13 cellular contexts compared by ENCODE assay signal in genomic region chr9:95266649-95267048, GRCh38. TPM values are rescaled to one million over a fixed set of nuclear protein-coding genes. Genes with fewer than 3 reads are reported as not detected.
A peak's percentile ranks its signal among the peaks of the same experiment; 100 is the strongest.
DNase-seq lines count a peak whose midpoint lies in the region; ATAC-seq and TF ChIP-seq lines count a peak whose summit lies in the region.
"Had no signal": no experiment of that assay in that cellular context is flagged by ENCODE, and none has a peak within 500 bp of the region (broad histone marks: within the 10 kb centered on the region; RNA-seq: fewer than 3 reads in every experiment).

No MANE protein-coding gene starts in this region.

- H3K27ac ChIP-seq in ascending aorta (no peak overlapping the region), GM23338 (ENCODE audit: low read depth) (no peak overlapping the region)
- H3K27ac ChIP-seq: parathyroid adenoma had no signal

- H3K9me3 ChIP-seq in ascending aorta: no peaks in the 10 kb centered on the region

- H3K36me3 ChIP-seq in ascending aorta (no peaks in the 10 kb centered on the region), GM23338 (ENCODE audit: insufficient read depth) (no peaks in the 10 kb centered on the region)

- TF ChIP-seq CTCF in GM12864 (IDR thresholded peaks at IDR 0.05; ENCODE audit: low read depth, low read length, missing control alignments): no peak
- TF ChIP-seq CTCF in ascending aorta (IDR thresholded peaks at IDR 0.05): no peak
- TF ChIP-seq CTCF in GM23338 (conservative IDR thresholded peaks at IDR 0.05; ENCODE audit: low read depth in 2 of 2): no peak

- no peak overlapping the region; the same call in 1 of the 2 replicates for H3K4me3 ChIP-seq in GM12864 (ENCODE audit: low read depth, low read length)
- no peak overlapping the region for H3K4me3 ChIP-seq in ascending aorta
- H3K4me3 ChIP-seq in GM23338: no peak overlapping the region

- peak overlapping the region; percentile 74 for H3K4me3 Mint-ChIP-seq in T-helper 2 cell treated with Interferon-gamma antibody and Interleukin-4, amounts not matched to agents 5 μg/mL and 100 μg/mL, for 36 hours
- no peak overlapping the region for H3K4me3 Mint-ChIP-seq in GM23338

- peak overlapping the region; percentile 67 for H3K27ac Mint-ChIP-seq in T-helper 2 cell treated with Interferon-gamma antibody and Interleukin-4, amounts not matched to agents 5 μg/mL and 100 μg/mL, for 36 hours
- no peak overlapping the region for H3K27ac Mint-ChIP-seq in GM23338

- H2AFZ ChIP-seq in GM23338: no peak overlapping the region
- H2AFZ ChIP-seq: parathyroid adenoma had no signal

- intact Hi-C loops in ascending aorta (cut with DNase I): loop anchor here (10.0 kb wide), 2 partner anchors 58 to 602 kb away; no protein-coding TSS in a partner anchor

- peaks cover 1% of the 10 kb centered on the region for H3K36me3 Mint-ChIP-seq in T-helper 2 cell treated with Interferon-gamma antibody and Interleukin-4, amounts not matched to agents 5 μg/mL and 100 μg/mL, for 36 hours (ENCODE audit: low read depth)
- H3K36me3 Mint-ChIP-seq in GM23338 (ENCODE audit: low read depth): peaks cover 3% of the 10 kb centered on the region; the same call in 2 of the 3 replicates

- no peaks in the 10 kb centered on the region for H3K9me3 Mint-ChIP-seq in T-helper 2 cell treated with Interferon-gamma antibody and Interleukin-4, amounts not matched to agents 5 μg/mL and 100 μg/mL, for 36 hours
- H3K9me3 Mint-ChIP-seq in GM23338: peaks cover 4% of the 10 kb centered on the region; the same call in 1 of the 3 replicates

- H3K27me3 Mint-ChIP-seq in T-helper 2 cell treated with Interferon-gamma antibody and Interleukin-4, amounts not matched to agents 5 μg/mL and 100 μg/mL, for 36 hours (ENCODE audit: low read depth): no peaks in the 10 kb centered on the region
- H3K27me3 Mint-ChIP-seq in GM23338 (ENCODE audit: insufficient read depth, low read depth, poor library complexity): no peaks in the 10 kb centered on the region

- ATAC-seq in GM19351 (IDR thresholded peaks at IDR 0.05; ENCODE audit: unreplicated experiment) (peak; percentile 77), HG02885 (IDR thresholded peaks at IDR 0.05; ENCODE audit: poor library complexity, unreplicated experiment) (peak; percentile 82), GM18519 (IDR thresholded peaks at IDR 0.05; ENCODE audit: low FRiP score, unreplicated experiment) (no peak), HG03520 (IDR thresholded peaks at IDR 0.05; ENCODE audit: unreplicated experiment) (no peak), GM23338 (no peak)

- no peaks in the 10 kb centered on the region for H3K79me2 ChIP-seq in GM23338 (replicated peaks; ENCODE audit: insufficient read depth)
- H3K79me2 ChIP-seq: parathyroid adenoma had no signal

- H3K9me2 ChIP-seq in GM23338 (ENCODE audit: insufficient read depth): no peaks in the 10 kb centered on the region

- H3K27me3 ChIP-seq in ascending aorta (no peaks in the 10 kb centered on the region), GM23338 (ENCODE audit: insufficient read depth) (no peaks in the 10 kb centered on the region)

- peak; percentile 10 for DNase-seq in GM12864 (ENCODE audit: low read depth)
- no peak for DNase-seq in T-helper 2 cell treated with Interferon-gamma antibody and Interleukin-4, amounts not matched to agents 5 μg/mL and 100 μg/mL, for 36 hours (ENCODE audit: low spot score)
- DNase-seq in ascending aorta (ENCODE audit: low spot score in 2 of 2): no peak
- DNase-seq in GM23338 (ENCODE audit: low spot score): no peak
- DNase-seq: activated CD4-positive, alpha-beta T cell treated with anti-CD3 and anti-CD28 coated beads, Interleukin-2, amount 50 U/mL, for 1 hour; COR-L47; Right ventricle myocardium superior; trophoblast cell had no signal

- no peaks in the 10 kb centered on the region for H3K4me1 ChIP-seq in ascending aorta
- H3K4me1 ChIP-seq in GM23338 (ENCODE audit: insufficient read depth): peaks cover 25% of the 10 kb centered on the region
- H3K4me1 ChIP-seq: parathyroid adenoma had no signal

- no peaks in the 10 kb centered on the region for H3F3A ChIP-seq in GM23338 (replicated peaks; ENCODE audit: low read depth)

- H4K20me1 ChIP-seq in GM23338 (replicated peaks; ENCODE audit: insufficient read depth): 0 out of 2 replicates have a peak, but pooled peaks cover 3% of the 10 kb centered on the region

- no peak overlapping the region for H3K4me2 ChIP-seq in GM23338

- peaks cover 37% of the 10 kb centered on the region for H3K4me1 Mint-ChIP-seq in T-helper 2 cell treated with Interferon-gamma antibody and Interleukin-4, amounts not matched to agents 5 μg/mL and 100 μg/mL, for 36 hours (ENCODE audit: low read depth)
- peaks cover 31% of the 10 kb centered on the region for H3K4me1 Mint-ChIP-seq in GM23338

TF ChIP-seq in GM23338, 12 proteins besides CTCF, POLR2A, EP300 and RAD21 (continues in another document):
- TF ChIP-seq EZH2phosphoT487 (IDR thresholded peaks at IDR 0.05; ENCODE audit: unreplicated experiment) (no peak), STAT1 (IDR thresholded peaks at IDR 0.05; ENCODE audit: unreplicated experiment) (no peak), JUNB (IDR thresholded peaks at IDR 0.05; ENCODE audit: unreplicated experiment) (no peak), POLR2AphosphoS5 (IDR thresholded peaks at IDR 0.05; ENCODE audit: low read depth) (no peak)
- TF ChIP-seq, protein P1, sequence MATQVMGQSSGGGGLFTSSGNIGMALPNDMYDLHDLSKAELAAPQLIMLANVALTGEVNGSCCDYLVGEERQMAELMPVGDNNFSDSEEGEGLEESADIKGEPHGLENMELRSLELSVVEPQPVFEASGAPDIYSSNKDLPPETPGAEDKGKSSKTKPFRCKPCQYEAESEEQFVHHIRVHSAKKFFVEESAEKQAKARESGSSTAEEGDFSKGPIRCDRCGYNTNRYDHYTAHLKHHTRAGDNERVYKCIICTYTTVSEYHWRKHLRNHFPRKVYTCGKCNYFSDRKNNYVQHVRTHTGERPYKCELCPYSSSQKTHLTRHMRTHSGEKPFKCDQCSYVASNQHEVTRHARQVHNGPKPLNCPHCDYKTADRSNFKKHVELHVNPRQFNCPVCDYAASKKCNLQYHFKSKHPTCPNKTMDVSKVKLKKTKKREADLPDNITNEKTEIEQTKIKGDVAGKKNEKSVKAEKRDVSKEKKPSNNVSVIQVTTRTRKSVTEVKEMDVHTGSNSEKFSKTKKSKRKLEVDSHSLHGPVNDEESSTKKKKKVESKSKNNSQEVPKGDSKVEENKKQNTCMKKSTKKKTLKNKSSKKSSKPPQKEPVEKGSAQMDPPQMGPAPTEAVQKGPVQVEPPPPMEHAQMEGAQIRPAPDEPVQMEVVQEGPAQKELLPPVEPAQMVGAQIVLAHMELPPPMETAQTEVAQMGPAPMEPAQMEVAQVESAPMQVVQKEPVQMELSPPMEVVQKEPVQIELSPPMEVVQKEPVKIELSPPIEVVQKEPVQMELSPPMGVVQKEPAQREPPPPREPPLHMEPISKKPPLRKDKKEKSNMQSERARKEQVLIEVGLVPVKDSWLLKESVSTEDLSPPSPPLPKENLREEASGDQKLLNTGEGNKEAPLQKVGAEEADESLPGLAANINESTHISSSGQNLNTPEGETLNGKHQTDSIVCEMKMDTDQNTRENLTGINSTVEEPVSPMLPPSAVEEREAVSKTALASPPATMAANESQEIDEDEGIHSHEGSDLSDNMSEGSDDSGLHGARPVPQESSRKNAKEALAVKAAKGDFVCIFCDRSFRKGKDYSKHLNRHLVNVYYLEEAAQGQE (IDR thresholded peaks at IDR 0.05; ENCODE audit: unreplicated experiment): no peak

RNA-seq across cellular contexts. Expression of gene FANCC, which starts 50.9 kb away (rescaled TPM):
- total RNA-seq in ascending aorta: 0.64 TPM
- total RNA-seq in GM23338 (2014; rRNA removed; shearing (Covaris generic)): 12.9 and 18.1 TPM in 2 replicates
- polyA plus RNA-seq in GM23338 (2016; fragmentation: Nextera tagmentation; extraction: Ambion mirVana): 7.1 and 7.8 TPM in 2 replicates

Comparison
In these comparisons a context has a peak if more than half of its experiments do, and no peak if none do; other contexts are left out.
1. ATAC-seq: peak in GM19351 (single experiment) and HG02885 (single experiment); none in GM18519 (single experiment), HG03520 (single experiment) and GM23338 (single experiment).